12 cellular contexts compared by ENCODE assay signal in the genomic region with DNA sequence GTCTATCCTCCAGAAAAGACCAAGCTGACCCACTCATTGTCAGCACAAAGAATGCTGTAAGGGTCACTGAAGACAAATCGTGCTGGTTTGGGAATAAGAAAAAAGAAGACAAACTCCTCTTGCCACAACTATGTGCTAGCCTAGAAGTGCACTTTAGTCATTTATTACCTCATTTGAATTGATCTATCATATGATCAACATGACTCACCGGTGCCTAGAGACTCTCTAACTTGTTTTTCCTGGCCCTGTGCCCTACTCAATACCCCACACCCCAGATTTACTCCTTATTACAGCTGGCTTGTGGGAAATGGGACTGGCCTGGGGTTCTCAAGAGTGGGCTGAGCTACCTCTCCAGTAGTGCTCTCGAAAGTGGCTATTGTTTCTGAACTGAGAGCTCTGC. TPM values are rescaled to one million over a fixed set of nuclear protein-coding genes. Genes with fewer than 3 reads are reported as not detected.
DNase-seq lines count a peak whose midpoint lies in the region; ATAC-seq, FAIRE-seq and TF ChIP-seq lines count a peak whose summit lies in the region.
"Had no signal": no experiment of that assay in that cellular context is flagged by ENCODE, and none has a peak within 500 bp of the region (broad histone marks: within the 10 kb centered on the region; RNA-seq: fewer than 3 reads in every experiment).

No MANE protein-coding gene starts in this region.

- peak overlapping the region; percentile 47 for H3K9ac ChIP-seq in astrocyte (ENCODE audit: low read length)

- H3K36me3 ChIP-seq in astrocyte (ENCODE audit: insufficient read depth, low read length) (no peaks in the 10 kb centered on the region), tibial artery (no peaks in the 10 kb centered on the region)
- H3K36me3 ChIP-seq in CD8-positive, alpha-beta memory T cell (ENCODE audit: insufficient read depth, low read length): no peaks in the 10 kb centered on the region
- H3K36me3 ChIP-seq: esophagus muscularis mucosa had no signal

- H3K36me3 Mint-ChIP-seq in astrocyte (ENCODE audit: low read depth, unreplicated experiment): peaks cover 3% of the 10 kb centered on the region
- peaks cover 0 to 5% (median 0%) of the 10 kb centered on the region in 3 donors for H3K36me3 Mint-ChIP-seq in CD8-positive, alpha-beta memory T cell

- no peak for FAIRE-seq in A549 (lab: Jason Lieb, UNC)
- FAIRE-seq in astrocyte (lab: Jason Lieb, UNC): peak; percentile 5
- FAIRE-seq: G401.6 had no signal

- no peak overlapping the region for H2AFZ ChIP-seq in astrocyte (ENCODE audit: low read depth, low read length)

- H3K4me1 ChIP-seq in A549 (peaks cover 12% of the 10 kb centered on the region), astrocyte (ENCODE audit: insufficient read depth, low read length) (peaks cover 15% of the 10 kb centered on the region), tibial artery (peaks cover 0 to 14% (median 0%) of the 10 kb centered on the region in 4 donors)
- H3K4me1 ChIP-seq in CD8-positive, alpha-beta memory T cell (ENCODE audit: insufficient read depth, low read length): peaks cover 10% of the 10 kb centered on the region
- H3K4me1 ChIP-seq: esophagus muscularis mucosa had no signal

- no peak overlapping the region for H3K4me3 Mint-ChIP-seq in astrocyte (ENCODE audit: unreplicated experiment)
- H3K4me3 Mint-ChIP-seq in CD8-positive, alpha-beta memory T cell: no peak overlapping the region

- TF ChIP-seq EP300 in A549 (IDR thresholded peaks at IDR 0.05): no peak

- TF ChIP-seq RAD21 in A549 (conservative IDR thresholded peaks at IDR 0.05 in 1 of 2, IDR thresholded peaks at IDR 0.05 in 1 of 2): no peak

- peak overlapping the region; percentile 69 for H3K27ac Mint-ChIP-seq in astrocyte (ENCODE audit: unreplicated experiment)
- no peak overlapping the region for H3K27ac Mint-ChIP-seq in CD8-positive, alpha-beta memory T cell

- no peak for DNase-seq in A549 (ENCODE audit: low read depth in 1 of 2, low spot score in 1 of 2)
- peak; percentile 95 for DNase-seq in HCEC 1CT
- DNase-seq in astrocyte (ENCODE audit: low read depth): peak; percentile 99
- DNase-seq in left colon: peak; percentile 51 to 61
- no peak for DNase-seq in CD8-positive, alpha-beta memory T cell
- DNase-seq in tibial artery: no peak
- DNase-seq in GF-D8 (lab: John Stamatoyannopoulos, UW): no peak
- DNase-seq in stimulated activated naive CD8-positive, alpha-beta T cell treated with anti-CD3 and anti-CD28 coated beads, Interleukin-15, Interleukin-2, amounts not matched to agents 100 U/mL and 50 U/mL, for 24 hours: no peak
- DNase-seq: activated CD4-positive, alpha-beta T cell treated with anti-CD3 and anti-CD28 coated beads, Interleukin-2, amount 50 U/mL, for 48 hours had no signal

- H3K27me3 Mint-ChIP-seq in astrocyte (ENCODE audit: low read depth, unreplicated experiment): no peaks in the 10 kb centered on the region
- peaks cover 12 to 26% of the 10 kb centered on the region in 2 donors for H3K27me3 Mint-ChIP-seq in CD8-positive, alpha-beta memory T cell

- H4K20me1 ChIP-seq in astrocyte (ENCODE audit: insufficient read depth, low read length): no peaks in the 10 kb centered on the region

- POLR2A ChIA-PET in A549 (lab: Yijun Ruan, JAX): no interaction called here
- POLR2A ChIA-PET in CD8-positive, alpha-beta memory T cell (lab: Charles Lee): no interaction called here

- H3K9me3 ChIP-seq in A549 (no peaks in the 10 kb centered on the region), astrocyte (ENCODE audit: insufficient read depth, low read depth, low read length) (no peaks in the 10 kb centered on the region), tibial artery (no peaks in the 10 kb centered on the region)
- H3K9me3 ChIP-seq in CD8-positive, alpha-beta memory T cell (ENCODE audit: low read length): no peaks in the 10 kb centered on the region
- H3K9me3 ChIP-seq: esophagus muscularis mucosa had no signal

- CTCF ChIA-PET in A549 (lab: Yijun Ruan, JAX): interaction anchor here (0.6 to 1.4 kb wide), 3 partner anchors 26 to 442 kb away, joined by 3 to 4 read pairs (median 4); no protein-coding TSS in a partner anchor
- CTCF ChIA-PET in CD8-positive, alpha-beta memory T cell (lab: Charles Lee): interaction anchor here (0.9 kb wide), 1 partner anchor 14 kb away, joined by 4 read pairs; no protein-coding TSS in a partner anchor

- 19% methylated on average over 3 of the region's 3 CpGs for WGBS in A549 (ENCODE audit: missing lambda C conversion rate)

- no peaks in the 10 kb centered on the region for H3K79me2 ChIP-seq in astrocyte (ENCODE audit: insufficient read depth, low read length)

- TF ChIP-seq POLR2A in A549 (IDR thresholded peaks at IDR 0.05; ENCODE audit: low read length): no peak

- no peaks in the 10 kb centered on the region for H3K27me3 ChIP-seq in astrocyte (ENCODE audit: insufficient read depth, low read length)
- peaks cover 5% of the 10 kb centered on the region for H3K27me3 ChIP-seq in CD8-positive, alpha-beta memory T cell (ENCODE audit: insufficient read depth, low read length, poor library complexity, severe bottlenecking)
- no peaks in the 10 kb centered on the region for H3K27me3 ChIP-seq in tibial artery

- H3K9me3 Mint-ChIP-seq in astrocyte (ENCODE audit: unreplicated experiment): no peaks in the 10 kb centered on the region
- H3K9me3 Mint-ChIP-seq in CD8-positive, alpha-beta memory T cell: no peaks in the 10 kb centered on the region

- H3K4me1 Mint-ChIP-seq in astrocyte (ENCODE audit: low read depth, unreplicated experiment): peaks cover 16% of the 10 kb centered on the region
- peaks cover 9 to 16% (median 10%) of the 10 kb centered on the region in 3 donors for H3K4me1 Mint-ChIP-seq in CD8-positive, alpha-beta memory T cell

- H3K4me3 ChIP-seq in A549: no peak overlapping the region
- H3K4me3 ChIP-seq in astrocyte (ENCODE audit: insufficient read depth, low read depth, low read length): no peak overlapping the region
- H3K4me3 ChIP-seq in CD8-positive, alpha-beta memory T cell (ENCODE audit: low read length): no peak overlapping the region
- no peak overlapping the region for H3K4me3 ChIP-seq in tibial artery
- H3K4me3 ChIP-seq: esophagus muscularis mucosa had no signal

- peak in 1 of 2 experiments; percentile 52; a peak in 3 of 6 replicates for ATAC-seq in A549
- peak; percentile 93 for ATAC-seq in left colon
- ATAC-seq in stimulated activated naive CD8-positive, alpha-beta T cell treated with anti-CD3 and anti-CD28 coated beads, Interleukin-15, Interleukin-2, amounts not matched to agents 100 U/mL and 50 U/mL, for 24 hours: no peak

- intact Hi-C loops in left colon (cut with DNase I, micrococcal nuclease) (no loop called here), tibial artery (cut with DNase I; ENCODE audit: low total_unique reads) (no loop called here)

- H3K27ac ChIP-seq in A549 (peak overlapping the region in 1 of 2 experiments; percentile 39; a peak in 1 of 6 replicates), astrocyte (ENCODE audit: low read depth, low read length) (peak overlapping the region; percentile 74), tibial artery (no peak overlapping the region)
- no peak overlapping the region for H3K27ac ChIP-seq in CD8-positive, alpha-beta memory T cell (ENCODE audit: low read depth, low read length)
- H3K27ac ChIP-seq: esophagus muscularis mucosa had no signal

- H3K4me2 ChIP-seq in A549: peak overlapping the region; percentile 36
- H3K4me2 ChIP-seq in astrocyte (ENCODE audit: low read length): peak overlapping the region; percentile 63

- TF ChIP-seq CTCF in A549 (IDR thresholded peaks at IDR 0.05): no peak
- no peak for TF ChIP-seq CTCF in astrocyte (IDR thresholded peaks at IDR 0.05; ENCODE audit: insufficient read depth, low read depth, low read length)
- no peak for TF ChIP-seq CTCF in tibial artery (IDR thresholded peaks at IDR 0.05)

TF ChIP-seq in A549, 52 proteins besides CTCF, POLR2A, EP300 and RAD21:
- TF ChIP-seq, protein P1, sequence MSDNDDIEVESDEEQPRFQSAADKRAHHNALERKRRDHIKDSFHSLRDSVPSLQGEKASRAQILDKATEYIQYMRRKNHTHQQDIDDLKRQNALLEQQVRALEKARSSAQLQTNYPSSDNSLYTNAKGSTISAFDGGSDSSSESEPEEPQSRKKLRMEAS (IDR thresholded peaks at IDR 0.05): no peak
- TF ChIP-seq PBX3 (IDR thresholded peaks at IDR 0.05) (no peak), FOSL2 (IDR thresholded peaks at IDR 0.05) (no peak), FOSL2 (CRISPR knock-in tag; IDR thresholded peaks at IDR 0.05) (peak; percentile 50; the same call in 1 of the 2 replicates)
- TF ChIP-seq, protein P2, sequence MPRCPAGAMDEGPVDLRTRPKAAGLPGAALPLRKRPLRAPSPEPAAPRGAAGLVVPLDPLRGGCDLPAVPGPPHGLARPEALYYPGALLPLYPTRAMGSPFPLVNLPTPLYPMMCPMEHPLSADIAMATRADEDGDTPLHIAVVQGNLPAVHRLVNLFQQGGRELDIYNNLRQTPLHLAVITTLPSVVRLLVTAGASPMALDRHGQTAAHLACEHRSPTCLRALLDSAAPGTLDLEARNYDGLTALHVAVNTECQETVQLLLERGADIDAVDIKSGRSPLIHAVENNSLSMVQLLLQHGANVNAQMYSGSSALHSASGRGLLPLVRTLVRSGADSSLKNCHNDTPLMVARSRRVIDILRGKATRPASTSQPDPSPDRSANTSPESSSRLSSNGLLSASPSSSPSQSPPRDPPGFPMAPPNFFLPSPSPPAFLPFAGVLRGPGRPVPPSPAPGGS (IDR thresholded peaks at IDR 0.05): no peak

RNA-seq across cellular contexts. Expression of gene HORMAD2, which starts 35.9 kb away (rescaled TPM):
- polyA plus RNA-seq in A549 (2011; rRNA removed): not detected in 2 replicates
- not detected in 2 replicates for polyA plus RNA-seq in A549 (2012; cell fraction: cytosol; rRNA removed)
- polyA plus RNA-seq in A549 (2012; cell fraction: nucleus; rRNA removed): not detected in 2 replicates
- polyA plus RNA-seq in A549 (2017; fragmentation: RNase III; extraction: RNeasy Plus Mini Kit Qiagen cat#74134 plus additional on column Dnase treatment): not detected in 3 replicates
- not detected in 2 replicates for polyA minus RNA-seq in A549 (2011; rRNA and poly(A)+ RNA removed)
- not detected in 2 replicates for total RNA-seq in astrocyte
- not detected for total RNA-seq in left colon
- total RNA-seq in CD8-positive, alpha-beta memory T cell: not detected
- not detected for polyA plus RNA-seq in CD8-positive, alpha-beta memory T cell
- total RNA-seq: esophagus muscularis mucosa, H4 had no signal

Comparison
In these comparisons a context has a peak if more than half of its experiments do, and no peak if none do; other contexts are left out.
1. DNase-seq: peak in HCEC 1CT (single experiment), astrocyte (single experiment) and left colon (2 of 2); none in A549 (0 of 2), CD8-positive, alpha-beta memory T cell (0 of 5), tibial artery (0 of 2), GF-D8 (single experiment) and stimulated activated naive CD8-positive, alpha-beta T cell treated with anti-CD3 and anti-CD28 coated beads, Interleukin-15, Interleukin-2, amounts not matched to agents 100 U/mL and 50 U/mL, for 24 hours (single experiment).